Comparison of ENCODE assay signal across 1 cellular context in the genomic region with DNA sequence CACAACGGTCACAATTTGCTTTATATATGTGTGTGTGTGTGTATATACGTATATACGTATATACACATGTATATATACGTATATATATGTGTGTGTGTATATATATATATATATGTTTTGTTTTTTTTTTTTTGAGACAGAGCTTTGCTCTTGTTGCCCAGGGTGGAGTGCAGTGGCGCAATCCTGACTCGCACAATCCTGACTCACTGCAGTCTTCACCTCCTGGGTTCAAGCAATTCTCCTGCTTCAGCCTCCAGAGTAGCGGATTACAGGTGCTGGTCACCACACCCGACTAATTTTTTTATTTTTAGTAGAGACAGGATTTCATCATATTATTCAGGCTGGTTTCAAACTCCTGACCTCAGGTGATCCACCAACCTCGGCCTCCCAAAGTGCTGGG.
TF ChIP-seq lines count a peak whose summit lies in the region.

No MANE protein-coding gene starts in this region.

TF ChIP-seq in HepG2, 621 proteins besides CTCF, POLR2A, EP300 and RAD21 (continued from another document):
- TF ChIP-seq ZNF781 (CRISPR knock-in tag; IDR thresholded peaks at IDR 0.05; ENCODE audit: borderline replicate concordance, not compliant biosample characterization) (no peak), ZNF614 (CRISPR knock-in tag; IDR thresholded peaks at IDR 0.05; ENCODE audit: borderline replicate concordance) (no peak), ZNF75D (CRISPR knock-in tag; IDR thresholded peaks at IDR 0.05; ENCODE audit: borderline replicate concordance) (no peak), ZNF558 (CRISPR knock-in tag; IDR thresholded peaks at IDR 0.05; ENCODE audit: borderline replicate concordance) (no peak), FOSL2 (CRISPR knock-in tag; IDR thresholded peaks at IDR 0.05) (peak; percentile 42; the same call in 1 of the 2 replicates), ZBTB3 (CRISPR knock-in tag; IDR thresholded peaks at IDR 0.05; ENCODE audit: borderline replicate concordance, low read depth) (no peak), CEBPB (IDR thresholded peaks at IDR 0.05; ENCODE audit: borderline replicate concordance, low read depth, low read length) (peak; percentile 29; the same call in 1 of the 2 replicates)
- TF ChIP-seq, protein P1, sequence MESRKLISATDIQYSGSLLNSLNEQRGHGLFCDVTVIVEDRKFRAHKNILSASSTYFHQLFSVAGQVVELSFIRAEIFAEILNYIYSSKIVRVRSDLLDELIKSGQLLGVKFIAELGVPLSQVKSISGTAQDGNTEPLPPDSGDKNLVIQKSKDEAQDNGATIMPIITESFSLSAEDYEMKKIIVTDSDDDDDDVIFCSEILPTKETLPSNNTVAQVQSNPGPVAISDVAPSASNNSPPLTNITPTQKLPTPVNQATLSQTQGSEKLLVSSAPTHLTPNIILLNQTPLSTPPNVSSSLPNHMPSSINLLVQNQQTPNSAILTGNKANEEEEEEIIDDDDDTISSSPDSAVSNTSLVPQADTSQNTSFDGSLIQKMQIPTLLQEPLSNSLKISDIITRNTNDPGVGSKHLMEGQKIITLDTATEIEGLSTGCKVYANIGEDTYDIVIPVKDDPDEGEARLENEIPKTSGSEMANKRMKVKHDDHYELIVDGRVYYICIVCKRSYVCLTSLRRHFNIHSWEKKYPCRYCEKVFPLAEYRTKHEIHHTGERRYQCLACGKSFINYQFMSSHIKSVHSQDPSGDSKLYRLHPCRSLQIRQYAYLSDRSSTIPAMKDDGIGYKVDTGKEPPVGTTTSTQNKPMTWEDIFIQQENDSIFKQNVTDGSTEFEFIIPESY (CRISPR knock-in tag; IDR thresholded peaks at IDR 0.05), result peak; percentile 32; the same call in 1 of the 2 replicates
